Comparison of ENCODE assay signal across 9 cellular contexts in the genomic region with DNA sequence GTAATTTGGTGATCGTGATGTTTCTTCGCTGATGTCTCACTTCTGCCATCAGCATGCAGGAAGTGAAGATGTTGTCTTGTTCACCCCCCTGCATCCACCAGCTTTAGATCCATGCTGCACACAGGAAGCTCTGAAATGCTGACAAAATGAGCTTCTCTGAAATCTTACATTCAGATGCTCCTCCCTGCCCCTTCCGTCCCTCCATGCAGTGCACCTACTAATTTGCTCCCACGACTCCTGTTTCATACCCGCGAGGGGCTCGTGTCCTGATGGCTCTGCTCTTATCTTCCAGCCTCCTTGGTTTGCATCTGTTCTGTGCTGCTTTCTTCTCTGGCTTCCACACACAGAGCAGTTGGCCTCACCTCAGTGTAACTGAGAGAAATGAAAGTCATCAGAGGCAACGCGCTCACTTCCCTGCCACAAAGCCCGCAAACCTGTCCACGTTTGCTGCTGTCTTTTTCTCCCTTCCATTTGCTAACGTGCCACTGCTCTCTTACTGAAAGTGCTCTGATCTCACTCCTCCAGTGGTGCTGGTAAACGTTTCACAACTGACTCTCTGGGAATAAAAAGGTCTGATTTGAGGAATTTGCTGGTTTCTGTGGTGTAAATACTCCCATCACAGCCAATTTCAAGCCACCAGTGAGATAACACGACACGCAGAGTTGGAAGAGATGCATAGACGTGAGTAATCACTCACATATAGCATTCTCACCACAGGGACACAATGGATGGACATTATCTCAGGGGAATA. TPM values are rescaled to one million over a fixed set of nuclear protein-coding genes. Genes with fewer than 3 reads are reported as not detected.
A peak's percentile ranks its signal among the peaks of the same experiment; 100 is the strongest.
DNase-seq lines count a peak whose midpoint lies in the region; ATAC-seq and TF ChIP-seq lines count a peak whose summit lies in the region.
"Had no signal": no experiment of that assay in that cellular context is flagged by ENCODE, and none has a peak within 500 bp of the region (broad histone marks: within the 10 kb centered on the region; RNA-seq: fewer than 3 reads in every experiment).

No MANE protein-coding gene starts in this region.

- H3K4me1 Mint-ChIP-seq in activated T-helper 1 cell treated with anti-CD3 and anti-CD28 coated beads, Interleukin-12 subunit alpha, Interleukin-12 subunit beta, Interleukin-2, Interleukin-4 antibody, amounts not matched to agents 30 ng/mL and 10 ng/mL and 1 ng/mL, durations not matched to agents 14 hours and 24 hours and 36 hours (ENCODE audit: low read depth), result peaks cover 64% of the 10 kb centered on the region

- peak overlapping the region; percentile 99 for H3K27ac Mint-ChIP-seq in activated T-helper 1 cell treated with anti-CD3 and anti-CD28 coated beads, Interleukin-12 subunit alpha, Interleukin-12 subunit beta, Interleukin-2, Interleukin-4 antibody, amounts not matched to agents 30 ng/mL and 10 ng/mL and 1 ng/mL, durations not matched to agents 14 hours and 24 hours and 36 hours

- H3K36me3 Mint-ChIP-seq in activated T-helper 1 cell treated with anti-CD3 and anti-CD28 coated beads, Interleukin-12 subunit alpha, Interleukin-12 subunit beta, Interleukin-2, Interleukin-4 antibody, amounts not matched to agents 30 ng/mL and 10 ng/mL and 1 ng/mL, durations not matched to agents 14 hours and 24 hours and 36 hours (ENCODE audit: low read depth), result no peaks in the 10 kb centered on the region

- no peak for TF ChIP-seq EP300 in transverse colon (IDR thresholded peaks at IDR 0.05; ENCODE audit: low read depth)

- H4K20me1 ChIP-seq in Loucy (ENCODE audit: insufficient read depth, low read length, poor library complexity, severe bottlenecking), result no peaks in the 10 kb centered on the region

- peak overlapping the region; percentile 92 for H3K4me3 Mint-ChIP-seq in activated T-helper 1 cell treated with anti-CD3 and anti-CD28 coated beads, Interleukin-12 subunit alpha, Interleukin-12 subunit beta, Interleukin-2, Interleukin-4 antibody, amounts not matched to agents 30 ng/mL and 10 ng/mL and 1 ng/mL, durations not matched to agents 14 hours and 24 hours and 36 hours

- 0 out of 2 replicates have a peak, but pooled peaks cover 6% of the 10 kb centered on the region for H3F3A ChIP-seq in Loucy (ENCODE audit: low read depth)

- peaks cover 2% of the 10 kb centered on the region for H3K27me3 Mint-ChIP-seq in activated T-helper 1 cell treated with anti-CD3 and anti-CD28 coated beads, Interleukin-12 subunit alpha, Interleukin-12 subunit beta, Interleukin-2, Interleukin-4 antibody, amounts not matched to agents 30 ng/mL and 10 ng/mL and 1 ng/mL, durations not matched to agents 14 hours and 24 hours and 36 hours (ENCODE audit: insufficient read depth)

- H3K9me3 ChIP-seq in Loucy (ENCODE audit: insufficient read depth, low read depth, low read length), result no peaks in the 10 kb centered on the region
- H3K9me3 ChIP-seq in left lung, result no peaks in the 10 kb centered on the region
- H3K9me3 ChIP-seq in transverse colon, result no peaks in the 10 kb centered on the region

- DNase-seq in AML-193 (lab: John Stamatoyannopoulos, UW) (peak; percentile 59 to 61), left lung (no peak), transverse colon (no peak), NCI-H1092 (lab: John Stamatoyannopoulos, UW) (no peak)
- peak; percentile 63 for DNase-seq in activated T-helper 1 cell treated with anti-CD3 and anti-CD28 coated beads, Interleukin-12 subunit alpha, Interleukin-12 subunit beta, Interleukin-2, Interleukin-4 antibody, amounts not matched to agents 30 ng/mL and 10 ng/mL and 1 ng/mL, durations not matched to agents 14 hours and 24 hours and 36 hours (ENCODE audit: low spot score)

- no peaks in the 10 kb centered on the region for H3K27me3 ChIP-seq in Loucy (ENCODE audit: insufficient read depth, low read length, poor library complexity, severe bottlenecking)
- H3K27me3 ChIP-seq in left lung, result no peaks in the 10 kb centered on the region
- H3K27me3 ChIP-seq in transverse colon, result no peaks in the 10 kb centered on the region

- peak overlapping the region; percentile 95 for H2AFZ ChIP-seq in Loucy (ENCODE audit: low read length)

- peak; percentile 45 for TF ChIP-seq POLR2A in transverse colon (IDR thresholded peaks at IDR 0.05)

- no peaks in the 10 kb centered on the region for H3K9me3 Mint-ChIP-seq in activated T-helper 1 cell treated with anti-CD3 and anti-CD28 coated beads, Interleukin-12 subunit alpha, Interleukin-12 subunit beta, Interleukin-2, Interleukin-4 antibody, amounts not matched to agents 30 ng/mL and 10 ng/mL and 1 ng/mL, durations not matched to agents 14 hours and 24 hours and 36 hours

- H3K27ac ChIP-seq in left lung (peak overlapping the region; percentile 3 to 82), transverse colon (peak overlapping the region; percentile 28 to 66 (median 48))
- H3K27ac ChIP-seq: C4-2B had no signal

- in situ Hi-C loops in transverse colon (cut with MboI; ENCODE audit: low pct_ligation_motif_present in 1 of 4, low pct_unique_long_range_greater_than_20kb in 1 of 4, low sequenced_read_pairs in 3 of 4), result no loop called here

- H3K36me3 ChIP-seq in Loucy (ENCODE audit: insufficient read depth, low read length), result no peaks in the 10 kb centered on the region
- H3K36me3 ChIP-seq in left lung, result no peaks in the 10 kb centered on the region
- no peaks in the 10 kb centered on the region for H3K36me3 ChIP-seq in transverse colon

- no peak for TF ChIP-seq CTCF in Loucy (conservative IDR thresholded peaks at IDR 0.05; ENCODE audit: low read length)
- no peak for TF ChIP-seq CTCF in left lung (IDR thresholded peaks at IDR 0.05)
- no peak for TF ChIP-seq CTCF in transverse colon (IDR thresholded peaks at IDR 0.05)

- 54 to 56% methylated on average over 11 to 16 of the region's 16 CpGs for WGBS in transverse colon (ENCODE audit: low coverage in 1 of 2), 2 donors

- no peaks in the 10 kb centered on the region for H3K9me2 ChIP-seq in Loucy (replicated peaks; ENCODE audit: low read depth, low read length)

- H3K4me1 ChIP-seq in Loucy (ENCODE audit: insufficient read depth, low read length, poor library complexity, severe bottlenecking), result peaks cover 50% of the 10 kb centered on the region
- peaks cover 10 to 53% of the 10 kb centered on the region in 2 donors for H3K4me1 ChIP-seq in left lung
- H3K4me1 ChIP-seq in transverse colon, result peaks cover 0 to 4% (median 1%) of the 10 kb centered on the region in 4 donors

- intact Hi-C loops in activated T-helper 1 cell treated with anti-CD3 and anti-CD28 coated beads, Interleukin-12 subunit alpha, Interleukin-12 subunit beta, Interleukin-2, Interleukin-4 antibody, amounts not matched to agents 30 ng/mL and 10 ng/mL and 1 ng/mL, durations not matched to agents 14 hours and 24 hours and 36 hours (cut with micrococcal nuclease), result loop anchor here (1.0 to 10.0 kb wide), 5 partner anchors 11 to 565 kb away; a partner anchor contains a TSS
- intact Hi-C loops in left lung (cut with DNase I), result no loop called here
- intact Hi-C loops in transverse colon (cut with DNase I; ENCODE audit: low total_unique reads), result no loop called here

- H3K9ac ChIP-seq in Loucy (ENCODE audit: low read depth, low read length, poor library complexity, severe bottlenecking), result peak overlapping the region; percentile 61

- H3K79me2 ChIP-seq in Loucy (ENCODE audit: insufficient read depth, low read length), result no peaks in the 10 kb centered on the region

- H3K4me2 ChIP-seq in Loucy (ENCODE audit: low read depth, low read length, poor library complexity, severe bottlenecking), result peak overlapping the region; percentile 66

- peak; percentile 32 for ATAC-seq in left lung
- no peak for ATAC-seq in esophagus mucosa
- no peak for ATAC-seq in GM21717 (IDR thresholded peaks at IDR 0.05; ENCODE audit: unreplicated experiment)

- peak overlapping the region; percentile 53 for H3K4me3 ChIP-seq in Loucy (ENCODE audit: low read length, poor library complexity, severe bottlenecking)
- H3K4me3 ChIP-seq in left lung, result peak overlapping the region in 1 of 2 donors; percentile 23
- no peak overlapping the region for H3K4me3 ChIP-seq in transverse colon

RNA-seq across cellular contexts. Expression of a gene that starts 41.0 kb away (rescaled TPM):
- total RNA-seq in activated T-helper 1 cell treated with anti-CD3 and anti-CD28 coated beads, Interleukin-12 subunit alpha, Interleukin-12 subunit beta, Interleukin-2, Interleukin-4 antibody, amounts not matched to agents 30 ng/mL and 10 ng/mL and 1 ng/mL, durations not matched to agents 14 hours and 24 hours and 36 hours, result 47.0 and 49.7 TPM in 2 replicates
- total RNA-seq in left lung, result 10 to 100 TPM; 51.7 to 79.8 TPM
- total RNA-seq in transverse colon, result 100 to 1,000 TPM in 3 of 4 donors, 10 to 100 TPM in 1; 29.9 to 237 (median 124) TPM
- total RNA-seq in esophagus mucosa, result 5.6 TPM

Comparison
In these comparisons a context has a peak if more than half of its experiments do, and no peak if none do; other contexts are left out.
1. DNase-seq: peak in AML-193 (2 of 2) and activated T-helper 1 cell treated with anti-CD3 and anti-CD28 coated beads, Interleukin-12 subunit alpha, Interleukin-12 subunit beta, Interleukin-2, Interleukin-4 antibody, amounts not matched to agents 30 ng/mL and 10 ng/mL and 1 ng/mL, durations not matched to agents 14 hours and 24 hours and 36 hours (single experiment); none in left lung (0 of 2), transverse colon (single experiment) and NCI-H1092 (single experiment).